Comparison of ENCODE assay signal across 15 cellular contexts in genomic region chr12:60257063-60257462, GRCh38.
DNase-seq lines count a peak whose midpoint lies in the region; ATAC-seq and TF ChIP-seq lines count a peak whose summit lies in the region.
"Had no signal": no experiment of that assay in that cellular context is flagged by ENCODE, and none has a peak within 500 bp of the region (broad histone marks: within the 10 kb centered on the region; RNA-seq: fewer than 3 reads in every experiment).

No MANE protein-coding gene starts in this region.

- no peaks in the 10 kb centered on the region for H3K79me1 ChIP-seq in IMR-90 (ENCODE audit: low read depth in 1 of 2, low read length in 2 of 2)

- no peak overlapping the region for H3K23ac ChIP-seq in IMR-90 (ENCODE audit: low read depth, low read length)

- POLR2A ChIA-PET in IMR-90 (lab: Charles Lee; ENCODE audit: unreplicated experiment): no interaction called here

- intact Hi-C loops in IMR-90 (cut with micrococcal nuclease): loop anchor here (2.0 kb wide), 1 partner anchor 238 kb away; no protein-coding TSS in a partner anchor

- H3K18ac ChIP-seq in IMR-90 (ENCODE audit: low read depth, low read length): peak overlapping the region; percentile 63; the same call in 1 of the 2 replicates

- H4K91ac ChIP-seq in IMR-90 (ENCODE audit: insufficient read depth, low read depth, low read length): peak overlapping the region; percentile 62

- H3K27me3 ChIP-seq in IMR-90 (ENCODE audit: control insufficient read depth, insufficient read depth, low read length): no peaks in the 10 kb centered on the region
- H3K27me3 ChIP-seq: testis had no signal

- H3K36me3 Mint-ChIP-seq in activated T-cell treated with anti-CD3 and anti-CD28 coated beads, Interleukin-2, amount 50 U/mL, for 72 hours (ENCODE audit: insufficient read depth in 2 of 2): no peaks in the 10 kb centered on the region
- no peaks in the 10 kb centered on the region for H3K36me3 Mint-ChIP-seq in stimulated activated effector memory CD8-positive, alpha-beta T cell treated with anti-CD3 and anti-CD28 coated beads, Interleukin-12 subunit alpha, Interleukin-12 subunit beta, amount 100 ng/mL, for 72 hours
- H3K36me3 Mint-ChIP-seq: activated naive CD8-positive, alpha-beta T cell had no signal

- in situ Hi-C loops in IMR-90 (cut with MboI; ENCODE audit: low sequenced_read_pairs): loop anchor here (10.0 kb wide), 1 partner anchor 238 kb away; no protein-coding TSS in a partner anchor
- in situ Hi-C loops in astrocyte of the spinal cord (cut with HindIII; ENCODE audit: low sequenced_read_pairs): no loop called here

- DNase-seq in AG09309 (ENCODE audit: low read depth) (peak; percentile 41), IMR-90 (peak; percentile 86), astrocyte of the spinal cord (ENCODE audit: low read depth, low spot score) (peak; percentile 80), left kidney (ENCODE audit: low read depth, low spot score) (peak; percentile 17)
- no peak for DNase-seq in activated T-cell treated with anti-CD3 and anti-CD28 coated beads, Interleukin-2, amount 50 U/mL, for 72 hours
- no peak for DNase-seq in stimulated activated effector memory CD8-positive, alpha-beta T cell treated with anti-CD3 and anti-CD28 coated beads, Interleukin-12 subunit alpha, Interleukin-12 subunit beta, amount 100 ng/mL, for 72 hours (ENCODE audit: low spot score in 2 of 2)
- DNase-seq: activated CD4-positive, CD25-positive, alpha-beta regulatory T cell; COR-L47; glutamatergic neuron; NCI-H774; testis had no signal

- peak overlapping the region; percentile 71; the same call in 1 of the 2 replicates for H2BK120ac ChIP-seq in IMR-90 (ENCODE audit: low read depth, low read length)

- H3K4me1 ChIP-seq in IMR-90 (ENCODE audit: control insufficient read depth, insufficient read depth, low read length): no peaks in the 10 kb centered on the region
- H3K4me1 ChIP-seq: HAP-1, testis had no signal

- peak overlapping the region in 1 of 2 experiments; percentile 69; a peak in 2 of 4 replicates for H4K8ac ChIP-seq in IMR-90 (ENCODE audit: low read depth in 2 of 2, low read length in 2 of 2)

- no peak overlapping the region for H3K9ac ChIP-seq in IMR-90 (ENCODE audit: low read depth, low read length)

- H3K36me3 ChIP-seq in IMR-90 (ENCODE audit: control insufficient read depth, insufficient read depth, low read length): no peaks in the 10 kb centered on the region
- H3K36me3 ChIP-seq: HAP-1 had no signal

- no peaks in the 10 kb centered on the region for H3K27me3 Mint-ChIP-seq in activated T-cell treated with anti-CD3 and anti-CD28 coated beads, Interleukin-2, amount 50 U/mL, for 72 hours (ENCODE audit: low read depth)
- H3K27me3 Mint-ChIP-seq: activated naive CD8-positive, alpha-beta T cell had no signal

- H2AFZ ChIP-seq in IMR-90 (replicated peaks; ENCODE audit: low read length, poor library complexity): no peak overlapping the region

- dilution Hi-C loops in IMR-90 (cut with HindIII; ENCODE audit: low sequenced_read_pairs, unreplicated experiment): no loop called here

- peak; percentile 43 for TF ChIP-seq CTCF in AG09309 (IDR thresholded peaks at IDR 0.05; ENCODE audit: control insufficient read depth, insufficient read depth, low read depth, low read length, missing control alignments)
- peak; percentile 47 for TF ChIP-seq CTCF in IMR-90 (conservative IDR thresholded peaks at IDR 0.05; ENCODE audit: low read depth, low read length)
- TF ChIP-seq CTCF in astrocyte of the spinal cord (IDR thresholded peaks at IDR 0.05; ENCODE audit: low read depth, low read length): peak; percentile 27

- H3K56ac ChIP-seq in IMR-90 (ENCODE audit: extremely low read depth, insufficient read depth, low read length): no peak overlapping the region

- H3K4me3 Mint-ChIP-seq in activated T-cell treated with anti-CD3 and anti-CD28 coated beads, Interleukin-2, amount 50 U/mL, for 72 hours: no peak overlapping the region
- H3K4me3 Mint-ChIP-seq in stimulated activated effector memory CD8-positive, alpha-beta T cell treated with anti-CD3 and anti-CD28 coated beads, Interleukin-12 subunit alpha, Interleukin-12 subunit beta, amount 100 ng/mL, for 72 hours: no peak overlapping the region
- H3K4me3 Mint-ChIP-seq: activated naive CD8-positive, alpha-beta T cell had no signal

- peak overlapping the region; percentile 69 for H3K14ac ChIP-seq in IMR-90 (replicated peaks; ENCODE audit: low read depth, low read length)

- no peak overlapping the region for H3K27ac Mint-ChIP-seq in activated T-cell treated with anti-CD3 and anti-CD28 coated beads, Interleukin-2, amount 50 U/mL, for 72 hours
- no peak overlapping the region for H3K27ac Mint-ChIP-seq in stimulated activated effector memory CD8-positive, alpha-beta T cell treated with anti-CD3 and anti-CD28 coated beads, Interleukin-12 subunit alpha, Interleukin-12 subunit beta, amount 100 ng/mL, for 72 hours
- H3K27ac Mint-ChIP-seq: activated naive CD8-positive, alpha-beta T cell had no signal

- no peak for TF ChIP-seq POLR2A in IMR-90 (IDR thresholded peaks at IDR 0.05; ENCODE audit: low read depth, low read length)

- H3K9me1 ChIP-seq in IMR-90 (ENCODE audit: insufficient read depth, low read length): no peaks in the 10 kb centered on the region

- TF ChIP-seq RAD21 in IMR-90 (IDR thresholded peaks at IDR 0.05; ENCODE audit: low read length): peak; percentile 65

- H3K4me3 ChIP-seq in AG09309 (ENCODE audit: control insufficient read depth, low read depth, low read length): no peak overlapping the region
- H3K4me3 ChIP-seq in IMR-90 (ENCODE audit: insufficient read depth, low read depth, low read length): no peak overlapping the region
- no peak overlapping the region for H3K4me3 ChIP-seq in astrocyte of the spinal cord (ENCODE audit: low read depth, low read length)
- H3K4me3 ChIP-seq: HAP-1, testis had no signal

- BruUV-seq in IMR-90 (replicated peaks; lab: Mats Ljungman, UMichigan): no TSS peak

- H4K5ac ChIP-seq in IMR-90 (ENCODE audit: low read depth, low read length): no peak overlapping the region

- no peak overlapping the region for H2AK9ac ChIP-seq in IMR-90 (replicated peaks; ENCODE audit: low read depth, low read length, poor library complexity)

- ATAC-seq in IMR-90 (ENCODE audit: low read depth): peak; percentile 93
- ATAC-seq in activated T-cell treated with anti-CD3 and anti-CD28 coated beads, Interleukin-2, amount 50 U/mL, for 72 hours (replicated peaks in 1 of 2): no peak
- ATAC-seq in GM19395 (IDR thresholded peaks at IDR 0.05; ENCODE audit: unreplicated experiment): no peak
- ATAC-seq in GM21737 (IDR thresholded peaks at IDR 0.05; ENCODE audit: unreplicated experiment): no peak
- no peak for ATAC-seq in stimulated activated effector memory CD8-positive, alpha-beta T cell treated with anti-CD3 and anti-CD28 coated beads, Interleukin-12 subunit alpha, Interleukin-12 subunit beta, amount 100 ng/mL, for 72 hours

- peak overlapping the region; percentile 69 for H2BK5ac ChIP-seq in IMR-90 (ENCODE audit: low read depth, low read length, poor library complexity, severe bottlenecking)

- no peaks in the 10 kb centered on the region for H3K4me1 Mint-ChIP-seq in activated T-cell treated with anti-CD3 and anti-CD28 coated beads, Interleukin-2, amount 50 U/mL, for 72 hours (ENCODE audit: low read depth)
- no peaks in the 10 kb centered on the region for H3K4me1 Mint-ChIP-seq in stimulated activated effector memory CD8-positive, alpha-beta T cell treated with anti-CD3 and anti-CD28 coated beads, Interleukin-12 subunit alpha, Interleukin-12 subunit beta, amount 100 ng/mL, for 72 hours

- WGBS in IMR-90 (ENCODE audit: extremely low coverage in 2 of 2, insufficient read length in 1 of 2), 2 experiments: no CpG with 5 or more reads among the region's 1 CpG

- H4K20me1 ChIP-seq in IMR-90 (ENCODE audit: insufficient read depth, low read length): no peaks in the 10 kb centered on the region

- peak overlapping the region; percentile 53 for H2BK20ac ChIP-seq in IMR-90 (ENCODE audit: low read depth, low read length)

- H3K27ac ChIP-seq in IMR-90 (ENCODE audit: insufficient read depth, low read length): no peak overlapping the region
- H3K27ac ChIP-seq: testis had no signal

- H3K4ac ChIP-seq in IMR-90 (ENCODE audit: low read depth, low read length): no peak overlapping the region; the same call in 1 of the 2 replicates

- H3K9me3 ChIP-seq in IMR-90 (ENCODE audit: control insufficient read depth, insufficient read depth, low read length): no peaks in the 10 kb centered on the region
- H3K9me3 ChIP-seq: HAP-1, testis had no signal

- H2BK15ac ChIP-seq in IMR-90 (ENCODE audit: low read depth, low read length): peak overlapping the region; percentile 82; the same call in 1 of the 3 replicates

- no peak overlapping the region for H3K4me2 ChIP-seq in IMR-90 (ENCODE audit: low read depth, low read length)

- H2AK5ac ChIP-seq in IMR-90 (ENCODE audit: low read depth, low read length): no peak overlapping the region

- CTCF ChIA-PET in IMR-90 (lab: Yijun Ruan, JAX): interaction anchor here (1.2 to 1.8 kb wide), 3 partner anchors 21 to 237 kb away, joined by 4 to 6 read pairs (median 5); no protein-coding TSS in a partner anchor

- no peaks in the 10 kb centered on the region for H3K9me3 Mint-ChIP-seq in activated T-cell treated with anti-CD3 and anti-CD28 coated beads, Interleukin-2, amount 50 U/mL, for 72 hours
- peaks cover 3% of the 10 kb centered on the region for H3K9me3 Mint-ChIP-seq in stimulated activated effector memory CD8-positive, alpha-beta T cell treated with anti-CD3 and anti-CD28 coated beads, Interleukin-12 subunit alpha, Interleukin-12 subunit beta, amount 100 ng/mL, for 72 hours

TF ChIP-seq in IMR-90, 13 proteins besides CTCF, POLR2A, EP300 and RAD21 (continues in another document):
- peak; percentile 40 for TF ChIP-seq SMC3 (IDR thresholded peaks at IDR 0.05; ENCODE audit: low read depth, low read length)
- TF ChIP-seq MAZ (IDR thresholded peaks at IDR 0.05; ENCODE audit: borderline replicate concordance, low read depth, low read length): no peak
- TF ChIP-seq ELK1 (IDR thresholded peaks at IDR 0.05; ENCODE audit: borderline replicate concordance, low read depth, low read length): no peak
- TF ChIP-seq FOS (IDR thresholded peaks at IDR 0.05; ENCODE audit: low read depth, low read length): peak; percentile 19; the same call in 1 of the 2 replicates
- TF ChIP-seq MXI1 (IDR thresholded peaks at IDR 0.05; ENCODE audit: borderline replicate concordance, low read depth, low read length): no peak

Comparison
In these comparisons a context has a peak if more than half of its experiments do, and no peak if none do; other contexts are left out.
1. DNase-seq: peak in AG09309 (single experiment), IMR-90 (single experiment), astrocyte of the spinal cord (single experiment) and left kidney (single experiment); none in activated T-cell treated with anti-CD3 and anti-CD28 coated beads, Interleukin-2, amount 50 U/mL, for 72 hours (0 of 2) and stimulated activated effector memory CD8-positive, alpha-beta T cell treated with anti-CD3 and anti-CD28 coated beads, Interleukin-12 subunit alpha, Interleukin-12 subunit beta, amount 100 ng/mL, for 72 hours (0 of 2).
2. Peak in every context shown above with its lines, with median percentiles within 50 percentile points of each other: CTCF ChIP-seq.